Comparison of ENCODE assay signal across 9 cellular contexts in the genomic region with DNA sequence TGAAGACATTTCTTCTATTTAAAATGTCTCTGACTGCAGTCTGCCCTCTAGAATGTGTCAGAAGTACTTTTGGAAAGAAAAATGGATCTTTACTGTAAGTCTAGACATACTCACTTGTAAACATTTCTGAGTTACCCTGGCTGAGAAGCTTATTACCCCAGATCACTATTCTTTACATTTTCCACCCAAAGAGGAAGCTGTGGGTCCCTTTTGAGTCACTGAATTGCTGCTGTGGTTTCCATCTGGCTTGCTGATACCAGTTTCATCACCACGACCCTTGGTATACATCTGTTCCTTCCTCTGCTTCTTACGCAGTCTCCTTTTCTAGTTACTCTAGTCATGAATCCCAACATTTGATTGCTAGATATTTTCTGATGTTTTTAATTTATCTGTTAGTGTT. TPM values are rescaled to one million over a fixed set of nuclear protein-coding genes. Genes with fewer than 3 reads are reported as not detected.
DNase-seq lines count a peak whose midpoint lies in the region; ATAC-seq and TF ChIP-seq lines count a peak whose summit lies in the region.
"Had no signal": no experiment of that assay in that cellular context is flagged by ENCODE, and none has a peak within 500 bp of the region (broad histone marks: within the 10 kb centered on the region; RNA-seq: fewer than 3 reads in every experiment).

No MANE protein-coding gene starts in this region.

- H3K36me3 Mint-ChIP-seq in effector memory CD8-positive, alpha-beta T cell (ENCODE audit: insufficient read depth), result peaks cover 2% of the 10 kb centered on the region

- ATAC-seq in GM18868 (IDR thresholded peaks at IDR 0.05; ENCODE audit: unreplicated experiment) (peak; percentile 100), HG02642 (IDR thresholded peaks at IDR 0.05; ENCODE audit: poor library complexity, unreplicated experiment) (peak; percentile 95)
- ATAC-seq in effector memory CD8-positive, alpha-beta T cell (replicated peaks), result peak; percentile 95

- H3K4me1 Mint-ChIP-seq in effector memory CD8-positive, alpha-beta T cell (ENCODE audit: low read depth in 2 of 2), result peaks cover 7 to 13% of the 10 kb centered on the region in 2 donors

- H3K27me3 ChIP-seq in suprapubic skin, result no peaks in the 10 kb centered on the region

- H3K9me3 Mint-ChIP-seq in effector memory CD8-positive, alpha-beta T cell, result no peaks in the 10 kb centered on the region

- no peak for TF ChIP-seq EP300 in suprapubic skin (IDR thresholded peaks at IDR 0.05)

- DNase-seq in NCI-H524 treated with DMSO at 0.1 percent for 48 hours (lab: John Stamatoyannopoulos, UW) (peak; percentile 0), mesenteric fat pad (ENCODE audit: low spot score) (no peak), NCI-H1436 (lab: John Stamatoyannopoulos, UW) (no peak), iPS-NIHi11 (ENCODE audit: low spot score) (no peak), suprapubic skin (ENCODE audit: low spot score in 2 of 2) (no peak)
- peak; percentile 4 to 23 (median 12) for DNase-seq in effector memory CD8-positive, alpha-beta T cell

- H3K4me1 ChIP-seq in suprapubic skin, result no peaks in the 10 kb centered on the region

- no peak overlapping the region for H3K4me3 Mint-ChIP-seq in effector memory CD8-positive, alpha-beta T cell

- H3K27me3 Mint-ChIP-seq in effector memory CD8-positive, alpha-beta T cell, result no peaks in the 10 kb centered on the region

- H3K4me3 ChIP-seq in suprapubic skin, result no peak overlapping the region

- no peak for TF ChIP-seq POLR2A in suprapubic skin (IDR thresholded peaks at IDR 0.05)

- WGBS in suprapubic skin, result 31% methylated on average over 2 of the region's 2 CpGs

- H3K9me3 ChIP-seq in suprapubic skin, result no peaks in the 10 kb centered on the region

- no peak for TF ChIP-seq CTCF in suprapubic skin (IDR thresholded peaks at IDR 0.05)

- no peak overlapping the region for H3K27ac ChIP-seq in suprapubic skin

- H3K27ac Mint-ChIP-seq in effector memory CD8-positive, alpha-beta T cell, result peak overlapping the region; percentile 64 to 91

- H3K36me3 ChIP-seq in suprapubic skin, result no peaks in the 10 kb centered on the region

RNA-seq across cellular contexts. Expression of a gene that starts 20.2 kb away (rescaled TPM):
- total RNA-seq in mesenteric fat pad, result 4.8 TPM
- total RNA-seq in suprapubic skin, result not detected
- total RNA-seq: dermis microvascular lymphatic vessel endothelial cell had no signal

RNA-seq across cellular contexts. Expression of a gene that starts 37.3 kb away (rescaled TPM):
- total RNA-seq in mesenteric fat pad (not detected), suprapubic skin (not detected)
- total RNA-seq: dermis microvascular lymphatic vessel endothelial cell had no signal

RNA-seq across cellular contexts. Expression of a gene that starts 47.6 kb away (rescaled TPM):
- 11.3 TPM for total RNA-seq in mesenteric fat pad
- 1 to 10 TPM in 1 of 4 donors, not detected in 3; 1.4 TPM for total RNA-seq in suprapubic skin
- total RNA-seq: dermis microvascular lymphatic vessel endothelial cell had no signal

Comparison
In these comparisons a context has a peak if more than half of its experiments do, and no peak if none do; other contexts are left out.
1. DNase-seq: peak in NCI-H524 treated with DMSO at 0.1 percent for 48 hours (single experiment) and effector memory CD8-positive, alpha-beta T cell (3 of 3); none in mesenteric fat pad (single experiment), NCI-H1436 (single experiment), iPS-NIHi11 (single experiment) and suprapubic skin (0 of 2).
2. Peak in every context shown above with its lines, with median percentiles within 50 percentile points of each other: ATAC-seq.